In genomic region chr2:120396519-120397361, GRCh38 we compare ENCODE assay signal across 20 cellular contexts. TPM values are rescaled to one million over a fixed set of nuclear protein-coding genes. Genes with fewer than 3 reads are reported as not detected.
DNase-seq lines count a peak whose midpoint lies in the region; ATAC-seq, FAIRE-seq and TF ChIP-seq lines count a peak whose summit lies in the region.
"Had no signal": no experiment of that assay in that cellular context is flagged by ENCODE, and none has a peak within 500 bp of the region (broad histone marks: within the 10 kb centered on the region; RNA-seq: fewer than 3 reads in every experiment).

No MANE protein-coding gene starts in this region.

- peaks cover 49% of the 10 kb centered on the region for H3K4me1 ChIP-seq in Panc1 (ENCODE audit: control insufficient read depth, insufficient read depth, low read length)
- H3K4me1 ChIP-seq in HepG2 (ENCODE audit: insufficient read depth, low read length), result peaks cover 65% of the 10 kb centered on the region
- peaks cover 0 to 12% (median 4%) of the 10 kb centered on the region in 4 donors for H3K4me1 ChIP-seq in stomach
- H3K4me1 ChIP-seq: gastroesophageal sphincter had no signal

- no peak for TF ChIP-seq POLR2A in HepG2 (IDR thresholded peaks at IDR 0.05; ENCODE audit: insufficient read depth in 1 of 2, low read depth in 2 of 2, low read length in 2 of 2)
- TF ChIP-seq POLR2A in stomach (IDR thresholded peaks at IDR 0.05), result no peak

- H3K9me3 ChIP-seq in Panc1 (ENCODE audit: control insufficient read depth, insufficient read depth, low read depth, low read length) (no peaks in the 10 kb centered on the region), HepG2 (ENCODE audit: low read length) (no peaks in the 10 kb centered on the region), stomach (peaks cover 0 to 6% (median 0%) of the 10 kb centered on the region in 4 donors)
- H3K9me3 ChIP-seq: vagina had no signal

- TF ChIP-seq CTCF in Panc1 (IDR thresholded peaks at IDR 0.05), result no peak
- no peak for TF ChIP-seq CTCF in HepG2 (CRISPR knock-in tag; IDR thresholded peaks at IDR 0.05)
- TF ChIP-seq CTCF in stomach (IDR thresholded peaks at IDR 0.05), result no peak
- no peak for TF ChIP-seq CTCF in glutamatergic neuron (IDR thresholded peaks at IDR 0.05; ENCODE audit: partially characterized antibody, unreplicated experiment)

- CTCF ChIA-PET in Panc1 (lab: Charles Lee), result no interaction called here
- CTCF ChIA-PET in HepG2 (lab: Yijun Ruan, JAX; ENCODE audit: low intra/inter-chr PET ratio, low total read pairs), result no interaction called here

- H3K36me3 ChIP-seq in H7 (replicated peaks; ENCODE audit: control insufficient read depth, insufficient read depth, low read length) (no peaks in the 10 kb centered on the region), Panc1 (ENCODE audit: control insufficient read depth, insufficient read depth, low read length) (no peaks in the 10 kb centered on the region), HepG2 (replicated peaks in 1 of 2; ENCODE audit: control insufficient read depth in 1 of 2, insufficient read depth in 2 of 2, low read length in 2 of 2) (no peaks in the 10 kb centered on the region), stomach (no peaks in the 10 kb centered on the region)
- H3K36me3 ChIP-seq: gastroesophageal sphincter, vagina had no signal

- H3K4me3 ChIP-seq in H7 (ENCODE audit: insufficient read depth, low read depth, low read length) (no peak overlapping the region), Panc1 (ENCODE audit: low read depth in 2 of 2, low read length in 2 of 2) (no peak overlapping the region), HepG2 (replicated peaks in 1 of 3; ENCODE audit: insufficient read depth in 1 of 3, low read depth in 2 of 3, low read length in 3 of 3) (no peak overlapping the region; a peak in 1 of 6 replicates), stomach (no peak overlapping the region)
- H3K4me3 ChIP-seq: gastroesophageal sphincter, GM12878, vagina had no signal

- no TSS peak for BruUV-seq in Panc1 (replicated peaks; lab: Mats Ljungman, UMichigan)
- BruUV-seq in HepG2 (replicated peaks; lab: Mats Ljungman, UMichigan), result no TSS peak

- H3K27ac ChIP-seq in Panc1 (ENCODE audit: low read length) (peak overlapping the region; percentile 92), HepG2 (ENCODE audit: extremely low read length, insufficient read depth, low read length) (no peak overlapping the region), stomach (no peak overlapping the region)
- H3K27ac ChIP-seq: gastroesophageal sphincter, vagina had no signal

- H3K4me2 ChIP-seq in HepG2 (ENCODE audit: low read depth, low read length), result peak overlapping the region; percentile 28; the same call in 1 of the 2 replicates

- in situ Hi-C loops in Panc1 (cut with HindIII; ENCODE audit: low pct_unique_long_range_greater_than_20kb, low sequenced_read_pairs), result no loop called here
- in situ Hi-C loops in HepG2 (cut with HindIII; ENCODE audit: extremely low pct_ligation_motif_present, low pct_unique_long_range_greater_than_20kb), result loop anchor here (5.0 kb wide), 1 partner anchor 49 kb away; the partner anchor contains the start of gene INHBB

- no peaks in the 10 kb centered on the region for H4K20me1 ChIP-seq in HepG2 (ENCODE audit: insufficient read depth, low read length)

- TF ChIP-seq EP300 in HepG2 (IDR thresholded peaks at IDR 0.05; ENCODE audit: low read depth in 2 of 2, low read length in 2 of 2) (no peak), HepG2 (CRISPR knock-in tag; IDR thresholded peaks at IDR 0.05; ENCODE audit: borderline replicate concordance) (no peak), stomach (IDR thresholded peaks at IDR 0.05) (no peak)

- POLR2A ChIA-PET in Panc1 (lab: Charles Lee), result no interaction called here
- POLR2A ChIA-PET in HepG2 (lab: Yijun Ruan, JAX), result interaction anchor here (1.2 to 7.0 kb wide), 4 partner anchors 12 to 155 kb away, joined by 3 to 55 read pairs (median 7); no protein-coding TSS in a partner anchor

- H3K79me2 ChIP-seq in HepG2 (ENCODE audit: insufficient read depth, low read length), result no peaks in the 10 kb centered on the region

- no peak for TF ChIP-seq RAD21 in HepG2 (CRISPR knock-in tag; IDR thresholded peaks at IDR 0.05)

- no peaks in the 10 kb centered on the region for H3K36me3 Mint-ChIP-seq in glutamatergic neuron (ENCODE audit: unreplicated experiment)
- H3K36me3 Mint-ChIP-seq: activated naive CD8-positive, alpha-beta T cell treated with anti-CD3 and anti-CD28 coated beads, Interleukin-2, amount 10 ng/mL, durations not matched to agents 7 days and 5 days; CD8-positive, alpha-beta T cell had no signal

- no peak overlapping the region for H2AFZ ChIP-seq in HepG2 (ENCODE audit: low read length)

- H3K4me1 Mint-ChIP-seq in glutamatergic neuron (ENCODE audit: low read depth, unreplicated experiment), result peaks cover 6% of the 10 kb centered on the region
- H3K4me1 Mint-ChIP-seq: activated naive CD8-positive, alpha-beta T cell treated with anti-CD3 and anti-CD28 coated beads, Interleukin-2, amount 10 ng/mL, durations not matched to agents 7 days and 5 days had no signal

- no peak overlapping the region for H3K4me3 Mint-ChIP-seq in glutamatergic neuron (ENCODE audit: unreplicated experiment)
- H3K4me3 Mint-ChIP-seq: activated naive CD8-positive, alpha-beta T cell treated with anti-CD3 and anti-CD28 coated beads, Interleukin-2, amount 10 ng/mL, durations not matched to agents 7 days and 5 days; CD8-positive, alpha-beta T cell had no signal

- H3K27ac Mint-ChIP-seq in glutamatergic neuron (ENCODE audit: unreplicated experiment), result no peak overlapping the region
- H3K27ac Mint-ChIP-seq: activated naive CD8-positive, alpha-beta T cell treated with anti-CD3 and anti-CD28 coated beads, Interleukin-2, amount 10 ng/mL, durations not matched to agents 7 days and 5 days; CD8-positive, alpha-beta T cell had no signal

- WGBS in HepG2 (ENCODE audit: low lambda C conversion rate), result 60% methylated on average over 15 of the region's 16 CpGs
- 78 to 91% (median 88%) methylated on average over 16 of the region's 16 CpGs for WGBS in stomach, 5 donors

- ATAC-seq in Panc1, result no peak
- no peak for ATAC-seq in HepG2
- ATAC-seq: CD8-positive, alpha-beta T cell; gastroesophageal sphincter; GM12878; right cardiac atrium had no signal

- no peaks in the 10 kb centered on the region for H3K27me3 ChIP-seq in H7 (ENCODE audit: control insufficient read depth, insufficient read depth, low read length)
- no peaks in the 10 kb centered on the region for H3K27me3 ChIP-seq in Panc1 (ENCODE audit: control insufficient read depth, insufficient read depth, low read length)
- peaks cover 0 to 7% of the 10 kb centered on the region in 2 experiments; a peak in 2 of 5 replicates for H3K27me3 ChIP-seq in HepG2 (ENCODE audit: control insufficient read depth in 1 of 2, insufficient read depth in 2 of 2, low read length in 2 of 2)
- peaks cover 0 to 40% (median 4%) of the 10 kb centered on the region in 3 donors for H3K27me3 ChIP-seq in stomach
- H3K27me3 ChIP-seq: vagina had no signal

- intact Hi-C loops in Panc1 (cut with micrococcal nuclease; ENCODE audit: unreplicated experiment), result no loop called here
- intact Hi-C loops in HepG2 (cut with micrococcal nuclease; ENCODE audit: unreplicated experiment), result loop anchor here (5.0 kb wide), 2 partner anchors 156 to 281 kb away; no protein-coding TSS in a partner anchor
- intact Hi-C loops in stomach (cut with DNase I; ENCODE audit: low total_unique reads), result no loop called here

- no peak overlapping the region for H3K9ac ChIP-seq in HepG2 (ENCODE audit: insufficient read depth, low read depth, low read length)

- peak; percentile 12 for FAIRE-seq in HepG2 (lab: Jason Lieb, UNC)
- FAIRE-seq: GM12878 had no signal

- DNase-seq in H7 (peak; percentile 36), Panc1 (ENCODE audit: low read depth, low spot score) (no peak), HepG2 (ENCODE audit: low spot score) (no peak), stomach (peak; percentile 20), HUDEP-2 (lab: John Stamatoyannopoulos, UW; ENCODE audit: unreplicated experiment in 76 of 76) (no peak), glutamatergic neuron (no peak)
- DNase-seq in stimulated activated CD4-positive, alpha-beta T cell treated with anti-CD3 and anti-CD28 coated beads, Interleukin-1b, Interleukin-23, amount 100 ng/mL, for 48 hours, result no peak
- DNase-seq: activated naive CD8-positive, alpha-beta T cell treated with anti-CD3 and anti-CD28 coated beads, Interleukin-2, amount 10 ng/mL, durations not matched to agents 7 days and 5 days; CD8-positive, alpha-beta T cell; effector memory CD4-positive, alpha-beta T cell; Kasumi-1; mammary epithelial cell; NCI-H1048; NCI-H748 treated with DMSO at 0.1 percent for 48 hours; right cardiac atrium; SHP77 treated with DMSO at 0.1 percent for 48 hours; SW 1271 had no signal

- peaks cover 8% of the 10 kb centered on the region for H3K27me3 Mint-ChIP-seq in glutamatergic neuron (ENCODE audit: unreplicated experiment)

- H3K9me3 Mint-ChIP-seq in glutamatergic neuron (ENCODE audit: unreplicated experiment), result peaks cover 8% of the 10 kb centered on the region
- H3K9me3 Mint-ChIP-seq: activated naive CD8-positive, alpha-beta T cell treated with anti-CD3 and anti-CD28 coated beads, Interleukin-2, amount 10 ng/mL, durations not matched to agents 7 days and 5 days; CD8-positive, alpha-beta T cell had no signal

RNA-seq across cellular contexts. Expression of gene INHBB, which starts 50.8 kb away (rescaled TPM):
- 0.07 and 0.11 TPM in 2 replicates for total RNA-seq in H7 (2014; rRNA removed; shearing (Covaris generic))
- total RNA-seq in Panc1 (2021; ENCODE audit: unreplicated experiment), result 38.2 TPM
- polyA plus RNA-seq in Panc1 (2012; ENCODE audit: insufficient read length), result 36.3 TPM
- 0.17 and 0.20 TPM in 2 replicates for total RNA-seq in HepG2 (2016; rRNA removed; fragmentation: Illumina TruSeq; extraction: Trizol)
- total RNA-seq in HepG2 (2016; cell fraction: cytosol; rRNA removed; fragmentation: Illumina TruSeq; extraction: Trizol; ENCODE audit: low read depth), result not detected in 2 replicates
- 0.09 and 0.19 TPM in 2 replicates for total RNA-seq in HepG2 (2016; cell fraction: insoluble cytoplasmic fraction; rRNA removed; fragmentation: Illumina TruSeq; extraction: Trizol)
- total RNA-seq in HepG2 (2016; cell fraction: membrane; rRNA removed; fragmentation: Illumina TruSeq; extraction: Trizol), result 0.09 and 0.10 TPM in 2 replicates
- total RNA-seq in HepG2 (2016; cell fraction: nucleus; rRNA removed; fragmentation: Illumina TruSeq; extraction: Trizol), result 0.40 and 0.47 TPM in 2 replicates
- 1.7 and 2.4 TPM in 2 replicates for polyA plus RNA-seq in HepG2 (2011; rRNA removed)
- 2.2 and 2.3 TPM in 2 replicates for polyA plus RNA-seq in HepG2 (2011; cell fraction: cytosol; rRNA removed)
- polyA plus RNA-seq in HepG2 (2011; cell fraction: nucleus; rRNA removed), result 2.0 and 2.4 TPM in 2 replicates
- polyA plus RNA-seq in HepG2 (2012), result 0.34 and 0.88 TPM in 2 replicates
- 0.05 TPM in 1 of 2 replicates, not detected in the other for polyA plus RNA-seq in HepG2 (2016; cell fraction: cytosol; fragmentation: Illumina TruSeq; extraction: Trizol; ENCODE audit: low read depth)
- polyA plus RNA-seq in HepG2 (2016; cell fraction: insoluble cytoplasmic fraction; fragmentation: Illumina TruSeq; extraction: Trizol; ENCODE audit: low read depth), result 0.10 and 0.17 TPM in 2 replicates
- 0.06 TPM in 2 replicates for polyA plus RNA-seq in HepG2 (2016; cell fraction: membrane; fragmentation: Illumina TruSeq; extraction: Trizol; ENCODE audit: low read depth)
- 0.37 and 0.68 TPM in 2 replicates for polyA plus RNA-seq in HepG2 (2016; cell fraction: nucleus; fragmentation: Illumina TruSeq; extraction: Trizol; ENCODE audit: insufficient read depth, low read depth)
- 4.0 TPM in 1 of 2 replicates, not detected in the other for polyA minus RNA-seq in HepG2 (2011; rRNA and poly(A)+ RNA removed; ENCODE audit: low replicate concordance)
- polyA minus RNA-seq in HepG2 (2011; cell fraction: cytosol; rRNA and poly(A)+ RNA removed), result 2.7 TPM in 2 replicates
- polyA minus RNA-seq in HepG2 (2011; cell fraction: nucleus; rRNA and poly(A)+ RNA removed), result 0.90 and 1.1 TPM in 2 replicates
- 1 to 10 TPM in 2 of 5 donors, under 1 TPM in 2, not detected in 1; 0.37 to 7.2 (median 1.5) TPM for total RNA-seq in stomach
- 1 to 10 TPM in 1 of 3 donors, under 1 TPM in 2; 0.37 to 1.9 (median 0.61) TPM for polyA plus RNA-seq in stomach
- total RNA-seq in glutamatergic neuron (ENCODE audit: unreplicated experiment), result 0.34 TPM
- total RNA-seq: activated naive CD8-positive, alpha-beta T cell treated with anti-CD3 and anti-CD28 coated beads, Interleukin-2, amount 10 ng/mL, durations not matched to agents 7 days and 5 days; CD8-positive, alpha-beta T cell had no signal
- polyA plus RNA-seq: GM12878 had no signal

Comparison
In these comparisons a context has a peak if more than half of its experiments do, and no peak if none do; other contexts are left out.
1. DNase-seq: peak in H7 (single experiment) and stomach (single experiment); none in Panc1 (single experiment), HepG2 (single experiment), HUDEP-2 (0 of 76), stimulated activated CD4-positive, alpha-beta T cell treated with anti-CD3 and anti-CD28 coated beads, Interleukin-1b, Interleukin-23, amount 100 ng/mL, for 48 hours (single experiment) and glutamatergic neuron (single experiment).